ENCODE assay signal across 8 cellular contexts in genomic region chr12:110543252-110543959, GRCh38. TPM values are rescaled to one million over a fixed set of nuclear protein-coding genes. Genes with fewer than 3 reads are reported as not detected.
DNase-seq lines count a peak whose midpoint lies in the region; ATAC-seq and TF ChIP-seq lines count a peak whose summit lies in the region.

No MANE protein-coding gene starts in this region.

- CTCF ChIA-PET in AG04450 (lab: Charles Lee): interaction anchor here (0.6 to 1.4 kb wide), 5 partner anchors 9 to 94 kb away, joined by 3 to 5 read pairs (median 4); partner anchors contain the start of gene ARPC3

- TF ChIP-seq CTCF in AG04450 (IDR thresholded peaks at IDR 0.05; ENCODE audit: low read depth, low read length) (no peak), chondrocyte (IDR thresholded peaks at IDR 0.05) (no peak), tibial artery (IDR thresholded peaks at IDR 0.05) (no peak)

- H3K36me3 Mint-ChIP-seq in chondrocyte (ENCODE audit: low read depth): peaks cover under 1% of the 10 kb centered on the region

- H3K4me1 Mint-ChIP-seq in chondrocyte (ENCODE audit: low read depth): peaks cover 61% of the 10 kb centered on the region

- POLR2A ChIA-PET in AG04450 (lab: Yijun Ruan, JAX): interaction anchor here (0.6 to 0.9 kb wide), 2 partner anchors 9 to 789 kb away, joined by 3 to 9 read pairs; no protein-coding TSS in a partner anchor

- no peak overlapping the region for H3K4me3 ChIP-seq in AG04450 (ENCODE audit: low read depth, low read length)
- H3K4me3 ChIP-seq in tibial artery: peak overlapping the region in 1 of 2 donors; percentile 4

- H3K9me3 ChIP-seq in AG04450 (ENCODE audit: control insufficient read depth, insufficient read depth, low read length) (no peaks in the 10 kb centered on the region), tibial artery (no peaks in the 10 kb centered on the region)

- H3K4me1 ChIP-seq in tibial artery: peaks cover 0 to 65% (median 44%) of the 10 kb centered on the region in 4 donors

- H3K27ac ChIP-seq in AG04450 (ENCODE audit: low read depth, low read length): peak overlapping the region; percentile 31
- H3K27ac ChIP-seq in tibial artery: peak overlapping the region; percentile 78 to 87

- H3K36me3 ChIP-seq in tibial artery: peaks cover 0 to 10% (median 6%) of the 10 kb centered on the region in 3 donors

- no peaks in the 10 kb centered on the region for H3K9me3 Mint-ChIP-seq in chondrocyte (ENCODE audit: low read depth)

- DNase-seq in AG04450 (ENCODE audit: low read depth, low spot score) (no peak), NCI-H2171 (lab: John Stamatoyannopoulos, UW) (peak; percentile 11), chondrocyte (ENCODE audit: low spot score) (no peak), lung microvascular endothelial cell (ENCODE audit: low read depth in 2 of 2) (peak; percentile 82 to 96), tibial artery (peak; percentile 97), GDM1 (lab: John Stamatoyannopoulos, UW) (no peak), NCI-H1694 (lab: John Stamatoyannopoulos, UW) (no peak)

- no peak for ATAC-seq in GM18511 (IDR thresholded peaks at IDR 0.05; ENCODE audit: unreplicated experiment)

- intact Hi-C loops in tibial artery (cut with DNase I; ENCODE audit: low total_unique reads): loop anchor here (5.0 kb wide), 1 partner anchor 39 kb away; the partner anchor contains the start of gene PPTC7

- H3K4me3 Mint-ChIP-seq in chondrocyte (ENCODE audit: unreplicated experiment): peak overlapping the region; percentile 35

- H3K27ac Mint-ChIP-seq in chondrocyte (ENCODE audit: unreplicated experiment): peak overlapping the region; percentile 92

- no peaks in the 10 kb centered on the region for H3K27me3 Mint-ChIP-seq in chondrocyte (ENCODE audit: low read depth)

- H3K27me3 ChIP-seq in AG04450 (ENCODE audit: control insufficient read depth, insufficient read depth, low read length) (no peaks in the 10 kb centered on the region), tibial artery (no peaks in the 10 kb centered on the region)

RNA-seq across cellular contexts. Expression of gene PPTC7, which starts 39.7 kb away (rescaled TPM):
- 9.3 and 11.4 TPM in 2 replicates for polyA plus RNA-seq in AG04450 (2011; rRNA removed)
- polyA minus RNA-seq in AG04450 (2011; rRNA and poly(A)+ RNA removed): 11.7 and 15.8 TPM in 2 replicates
- 10.9 to 15.3 TPM (median 13.9 TPM) in 3 replicates for total RNA-seq in chondrocyte
- total RNA-seq in lung microvascular endothelial cell: 5.7 and 8.3 TPM in 2 replicates

RNA-seq across cellular contexts. Expression of gene RAD9B, which starts 41.3 kb away (rescaled TPM):
- polyA plus RNA-seq in AG04450 (2011; rRNA removed): 0.07 and 0.26 TPM in 2 replicates
- polyA minus RNA-seq in AG04450 (2011; rRNA and poly(A)+ RNA removed): 0.17 TPM in 1 of 2 replicates, not detected in the other
- total RNA-seq in chondrocyte: 0.27 to 0.54 TPM (median 0.39 TPM) in 3 replicates
- 0.40 and 0.65 TPM in 2 replicates for total RNA-seq in lung microvascular endothelial cell

RNA-seq across cellular contexts. Expression of gene VPS29, which starts 41.5 kb away (rescaled TPM):
- polyA plus RNA-seq in AG04450 (2011; rRNA removed): 135 and 170 TPM in 2 replicates
- polyA minus RNA-seq in AG04450 (2011; rRNA and poly(A)+ RNA removed): 26.2 and 38.4 TPM in 2 replicates
- total RNA-seq in chondrocyte (83.0 to 93.9 TPM (median 90.4 TPM) in 3 replicates), lung microvascular endothelial cell (42.9 and 47.2 TPM in 2 replicates)

Comparison
In these comparisons a context has a peak if more than half of its experiments do, and no peak if none do; other contexts are left out.
1. DNase-seq: peak in NCI-H2171 (single experiment), lung microvascular endothelial cell (2 of 2) and tibial artery (2 of 2); none in AG04450 (single experiment), chondrocyte (single experiment), GDM1 (single experiment) and NCI-H1694 (single experiment).